ENCODE assay signal across 20 cellular contexts in genomic region chr3:17424137-17424536, GRCh38.
DNase-seq lines count a peak whose midpoint lies in the region; ATAC-seq and TF ChIP-seq lines count a peak whose summit lies in the region.
"Had no signal": no experiment of that assay in that cellular context is flagged by ENCODE, and none has a peak within 500 bp of the region (broad histone marks: within the 10 kb centered on the region; RNA-seq: fewer than 3 reads in every experiment).

No MANE protein-coding gene starts in this region.

- H3K4me3 Mint-ChIP-seq in activated T-cell treated with anti-CD3 and anti-CD28 coated beads, Interleukin-2, amount 50 U/mL, for 72 hours = no peak overlapping the region
- H3K4me3 Mint-ChIP-seq: CD4-positive, CD25-positive, alpha-beta regulatory T cell; immature natural killer cell had no signal

- no peaks in the 10 kb centered on the region for H3K27me3 Mint-ChIP-seq in activated T-cell treated with anti-CD3 and anti-CD28 coated beads, Interleukin-2, amount 50 U/mL, for 72 hours (ENCODE audit: low read depth)
- H3K27me3 Mint-ChIP-seq: CD4-positive, CD25-positive, alpha-beta regulatory T cell had no signal

- H3K9me3 Mint-ChIP-seq in activated T-cell treated with anti-CD3 and anti-CD28 coated beads, Interleukin-2, amount 50 U/mL, for 72 hours = no peaks in the 10 kb centered on the region
- H3K9me3 Mint-ChIP-seq: immature natural killer cell had no signal

- ATAC-seq in GM19395 (IDR thresholded peaks at IDR 0.05; ENCODE audit: unreplicated experiment) = peak; percentile 78
- peak; percentile 60 for ATAC-seq in HG03378 (IDR thresholded peaks at IDR 0.05; ENCODE audit: unreplicated experiment)
- ATAC-seq in activated T-cell treated with anti-CD3 and anti-CD28 coated beads, Interleukin-2, amount 50 U/mL, for 72 hours (replicated peaks in 1 of 2) = no peak

- no peak overlapping the region for H3K27ac Mint-ChIP-seq in activated T-cell treated with anti-CD3 and anti-CD28 coated beads, Interleukin-2, amount 50 U/mL, for 72 hours
- H3K27ac Mint-ChIP-seq: CD4-positive, CD25-positive, alpha-beta regulatory T cell; immature natural killer cell had no signal

- H3K4me1 Mint-ChIP-seq in activated T-cell treated with anti-CD3 and anti-CD28 coated beads, Interleukin-2, amount 50 U/mL, for 72 hours (ENCODE audit: low read depth) = no peaks in the 10 kb centered on the region
- H3K4me1 Mint-ChIP-seq: immature natural killer cell had no signal

- DNase-seq in GM03348 (ENCODE audit: low spot score) = peak; percentile 29
- DNase-seq in erythroblast (lab: John Stamatoyannopoulos, UW) = peak; percentile 22 to 26
- no peak for DNase-seq in EL
- no peak for DNase-seq in HuH-7 (ENCODE audit: low spot score)
- DNase-seq in activated T-cell treated with anti-CD3 and anti-CD28 coated beads, Interleukin-2, amount 50 U/mL, for 72 hours = no peak
- no peak for DNase-seq in activated T-cell treated with anti-CD3 and anti-CD28 coated beads, Interleukin-2, amount 50 U/mL, for 48 hours
- DNase-seq: activated naive CD4-positive, alpha-beta T cell treated with Interleukin-2 at 50 U/mL for 16 hours; brain microvascular endothelial cell; CD4-positive, CD25-positive, alpha-beta regulatory T cell; effector CD8-positive, alpha-beta T cell; GOT3; immature natural killer cell; Karpas-422; NCI-H187; NK-92 treated with Interleukin-12 subunit alpha and Interleukin-12 subunit beta, amount 100 ng/mL, for 24 hours; occipital lobe; SJCRH30; stomach had no signal

- H3K36me3 Mint-ChIP-seq in activated T-cell treated with anti-CD3 and anti-CD28 coated beads, Interleukin-2, amount 50 U/mL, for 72 hours (ENCODE audit: insufficient read depth in 2 of 2) = no peaks in the 10 kb centered on the region

- TF ChIP-seq POLR2A in erythroblast (IDR thresholded peaks at IDR 0.05; ENCODE audit: low read length) = no peak

Comparison
In these comparisons a context has a peak if more than half of its experiments do, and no peak if none do; other contexts are left out.
1. DNase-seq: peak in GM03348 (single experiment) and erythroblast (2 of 2); none in EL (single experiment), HuH-7 (single experiment), activated T-cell treated with anti-CD3 and anti-CD28 coated beads, Interleukin-2, amount 50 U/mL, for 72 hours (0 of 2) and activated T-cell treated with anti-CD3 and anti-CD28 coated beads, Interleukin-2, amount 50 U/mL, for 48 hours (0 of 2).
2. ATAC-seq: peak in GM19395 (single experiment) and HG03378 (single experiment); none in activated T-cell treated with anti-CD3 and anti-CD28 coated beads, Interleukin-2, amount 50 U/mL, for 72 hours (0 of 2).